ENCODE assay signal across 17 cellular contexts in the genomic region with DNA sequence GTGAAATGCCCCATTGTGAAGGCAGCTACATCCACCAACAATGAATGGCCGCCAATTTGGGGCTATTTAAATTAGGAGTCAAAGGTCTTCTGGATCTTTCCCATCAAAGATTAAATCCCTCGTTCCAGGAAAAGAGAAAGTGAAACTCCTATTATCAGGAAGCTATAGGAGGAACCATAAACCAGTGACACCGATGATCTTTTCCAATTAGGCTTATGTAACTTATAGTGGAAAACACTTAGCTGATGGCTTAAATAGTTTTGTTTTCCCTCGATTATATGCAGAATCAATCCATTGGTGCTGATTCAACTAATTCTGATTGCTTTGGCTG.
A peak's percentile ranks its signal among the peaks of the same experiment; 100 is the strongest.
DNase-seq lines count a peak whose midpoint lies in the region; ATAC-seq and TF ChIP-seq lines count a peak whose summit lies in the region.
"Had no signal": no experiment of that assay in that cellular context is flagged by ENCODE, and none has a peak within 500 bp of the region (broad histone marks: within the 10 kb centered on the region; RNA-seq: fewer than 3 reads in every experiment).

No MANE protein-coding gene starts in this region.

- TF ChIP-seq CTCF in SK-N-SH (IDR thresholded peaks at IDR 0.05), result no peak
- TF ChIP-seq CTCF in type B pancreatic cell (conservative IDR thresholded peaks at IDR 0.05), result no peak

- no peaks in the 10 kb centered on the region for H3F3A ChIP-seq in SK-N-SH (replicated peaks; ENCODE audit: insufficient read depth)

- H3K14ac ChIP-seq in trophoblast cell (ENCODE audit: low read length), result no peak overlapping the region

- H3K79me2 ChIP-seq in SK-N-SH (ENCODE audit: insufficient read depth) (no peaks in the 10 kb centered on the region), trophoblast cell (ENCODE audit: control insufficient read depth, insufficient read depth, low read length, poor library complexity) (no peaks in the 10 kb centered on the region)

- H4K91ac ChIP-seq in trophoblast cell (ENCODE audit: low read depth, low read length), result no peak overlapping the region

- TF ChIP-seq RAD21 in SK-N-SH (IDR thresholded peaks at IDR 0.05; ENCODE audit: low read length), result no peak

- H3K36me3 ChIP-seq in SK-N-SH (replicated peaks in 1 of 2; ENCODE audit: control insufficient read depth in 1 of 2, insufficient read depth in 2 of 2, low read length in 1 of 2) (no peaks in the 10 kb centered on the region), trophoblast cell (ENCODE audit: control insufficient read depth in 1 of 2, insufficient read depth in 2 of 2, low read length in 2 of 2) (no peaks in the 10 kb centered on the region)
- H3K36me3 ChIP-seq: esophagus squamous epithelium had no signal

- peaks cover 1% of the 10 kb centered on the region for H3K9me3 Mint-ChIP-seq in type B pancreatic cell

- POLR2A ChIA-PET in SK-N-SH (lab: Yijun Ruan, JAX), result interaction anchor here (1.2 kb wide), 1 partner anchor 384 kb away, joined by 3 read pairs; no protein-coding TSS in a partner anchor

- H3K36me3 Mint-ChIP-seq in type B pancreatic cell, result peaks cover 4% of the 10 kb centered on the region
- H3K36me3 Mint-ChIP-seq: CD4-positive, alpha-beta memory T cell; natural killer cell; stimulated activated naive B cell treated with anti-CD40 and anti-IgM and Interleukin-4, amounts not matched to agents 10 μg/mL and 1 μg/mL and 100 μg/mL, for 72 hours had no signal

- H2AK5ac ChIP-seq in trophoblast cell (ENCODE audit: low read length), result no peak overlapping the region

- H3K4me1 ChIP-seq in SK-N-SH (ENCODE audit: control insufficient read depth in 1 of 2, insufficient read depth in 2 of 2, low read depth in 1 of 2, low read length in 1 of 2) (peaks cover 0 to 33% of the 10 kb centered on the region in 2 experiments; a peak in 2 of 4 replicates), trophoblast cell (ENCODE audit: control insufficient read depth in 1 of 2, insufficient read depth in 2 of 2, low read length in 2 of 2) (no peaks in the 10 kb centered on the region)
- H3K4me1 ChIP-seq: esophagus squamous epithelium had no signal

- H3K9me2 ChIP-seq in SK-N-SH, result no peaks in the 10 kb centered on the region

- H2BK12ac ChIP-seq in trophoblast cell (ENCODE audit: low read length), result no peak overlapping the region

- H3K9ac ChIP-seq in SK-N-SH (no peak overlapping the region), trophoblast cell (ENCODE audit: low read length) (no peak overlapping the region)

- H4K20me1 ChIP-seq in SK-N-SH (ENCODE audit: insufficient read depth), result no peaks in the 10 kb centered on the region

- H3K9me3 ChIP-seq in SK-N-SH (no peaks in the 10 kb centered on the region), trophoblast cell (ENCODE audit: insufficient read depth, low read depth, low read length) (peaks cover 2% of the 10 kb centered on the region)

- ATAC-seq in SK-N-SH treated with all-trans-retinoic acid at 6 μM for 48 hours, result no peak
- peak; percentile 54 for ATAC-seq in left lobe of liver
- ATAC-seq in GM19035 (IDR thresholded peaks at IDR 0.05; ENCODE audit: unreplicated experiment), result no peak
- ATAC-seq: GM12878; natural killer cell; stimulated activated naive B cell treated with anti-CD40 and anti-IgM and Interleukin-4, amounts not matched to agents 10 μg/mL and 1 μg/mL and 100 μg/mL, for 72 hours had no signal

- no peaks in the 10 kb centered on the region for H3K79me1 ChIP-seq in trophoblast cell (ENCODE audit: low read length)

- WGBS in SK-N-SH (ENCODE audit: low lambda C conversion rate), result 46% methylated on average over 4 of the region's 4 CpGs
- no CpG with 5 or more reads among the region's 4 CpGs for WGBS in trophoblast cell (ENCODE audit: extremely low coverage, insufficient coverage, insufficient read length)

- H2AFZ ChIP-seq in SK-N-SH (ENCODE audit: low read depth), result peak overlapping the region; percentile 39; the same call in 1 of the 2 replicates
- no peak overlapping the region for H2AFZ ChIP-seq in trophoblast cell (ENCODE audit: insufficient read depth, low read length, poor library complexity)

- H3K27me3 Mint-ChIP-seq in type B pancreatic cell, result no peaks in the 10 kb centered on the region
- H3K27me3 Mint-ChIP-seq: stimulated activated naive B cell treated with anti-CD40 and anti-IgM and Interleukin-4, amounts not matched to agents 10 μg/mL and 1 μg/mL and 100 μg/mL, for 72 hours had no signal

- CTCF ChIA-PET in SK-N-SH (lab: Yijun Ruan, JAX), result interaction anchor here (0.7 to 2.4 kb wide), 7 partner anchors 8 to 391 kb away, joined by 3 to 10 read pairs (median 4); no protein-coding TSS in a partner anchor

- peak overlapping the region; percentile 33 for H3K27ac Mint-ChIP-seq in type B pancreatic cell
- H3K27ac Mint-ChIP-seq: CD4-positive, alpha-beta memory T cell; natural killer cell; stimulated activated naive B cell treated with anti-CD40 and anti-IgM and Interleukin-4, amounts not matched to agents 10 μg/mL and 1 μg/mL and 100 μg/mL, for 72 hours had no signal

- peak overlapping the region in 1 of 2 experiments; percentile 23; a peak in 1 of 4 replicates for H3K4me3 ChIP-seq in SK-N-SH (ENCODE audit: low read depth in 2 of 2, low read length in 1 of 2)
- no peak overlapping the region for H3K4me3 ChIP-seq in trophoblast cell (ENCODE audit: low read depth, low read length)
- H3K4me3 ChIP-seq: esophagus squamous epithelium, GM12878 had no signal

- H2BK5ac ChIP-seq in trophoblast cell (ENCODE audit: low read depth, low read length, poor library complexity), result no peak overlapping the region

- H3K4me1 Mint-ChIP-seq in type B pancreatic cell (ENCODE audit: unreplicated experiment), result peaks cover 39% of the 10 kb centered on the region
- H3K4me1 Mint-ChIP-seq: natural killer cell; stimulated activated naive B cell treated with anti-CD40 and anti-IgM and Interleukin-4, amounts not matched to agents 10 μg/mL and 1 μg/mL and 100 μg/mL, for 72 hours had no signal

- H3K27ac ChIP-seq in SK-N-SH (ENCODE audit: low read depth in 2 of 2, low read length in 1 of 2) (peak overlapping the region in 1 of 2 experiments; percentile 88; a peak in 2 of 4 replicates), trophoblast cell (ENCODE audit: low read depth, low read length) (no peak overlapping the region)
- H3K27ac ChIP-seq: esophagus squamous epithelium had no signal

- in situ Hi-C loops in SK-MEL-5 (cut with HindIII; ENCODE audit: low pct_unique_long_range_greater_than_20kb, low sequenced_read_pairs), result no loop called here

- no peak overlapping the region for H3K18ac ChIP-seq in trophoblast cell (ENCODE audit: low read length)

- H3K4ac ChIP-seq in trophoblast cell (ENCODE audit: low read depth, low read length), result no peak overlapping the region

- no peak overlapping the region for H2BK120ac ChIP-seq in trophoblast cell (ENCODE audit: insufficient read depth, low read length, poor library complexity)

- DNase-seq in SK-N-SH (no peak), SK-MEL-5 (ENCODE audit: low read depth, low spot score) (peak; percentile 17), left lobe of liver (ENCODE audit: low spot score) (no peak), type B pancreatic cell (ENCODE audit: extremely low spot score, unreplicated experiment) (no peak), trophoblast cell (no peak), NCI-H1417 treated with DMSO at 0.1 percent for 48 hours (lab: John Stamatoyannopoulos, UW) (no peak)
- DNase-seq: activated naive CD4-positive, alpha-beta T cell treated with Interleukin-2 at 50 U/mL for 16 hours; CD4-positive, alpha-beta memory T cell; esophagus squamous epithelium; Kasumi-1; natural killer cell; NCI-H748 treated with DMSO at 0.1 percent for 48 hours; stimulated activated naive B cell treated with anti-CD40 and anti-IgM and Interleukin-4, amounts not matched to agents 10 μg/mL and 1 μg/mL and 100 μg/mL, for 72 hours; SW 1271 had no signal

- TF ChIP-seq EP300 in SK-N-SH (IDR thresholded peaks at IDR 0.05; ENCODE audit: borderline replicate concordance in 1 of 2, low read depth in 1 of 2, low read length in 1 of 2), result no peak

- H3K4me2 ChIP-seq in SK-N-SH (peak overlapping the region; percentile 32; the same call in 1 of the 2 replicates), trophoblast cell (ENCODE audit: low read length) (no peak overlapping the region)

- H3K4me3 Mint-ChIP-seq in type B pancreatic cell, result no peak overlapping the region
- H3K4me3 Mint-ChIP-seq: natural killer cell; stimulated activated naive B cell treated with anti-CD40 and anti-IgM and Interleukin-4, amounts not matched to agents 10 μg/mL and 1 μg/mL and 100 μg/mL, for 72 hours had no signal

- H3K27me3 ChIP-seq in SK-N-SH (ENCODE audit: insufficient read depth) (no peaks in the 10 kb centered on the region), trophoblast cell (ENCODE audit: insufficient read depth, low read length) (no peaks in the 10 kb centered on the region)

- no peak overlapping the region for H3K23ac ChIP-seq in trophoblast cell (ENCODE audit: low read length)

- H4K8ac ChIP-seq in trophoblast cell (ENCODE audit: low read depth, low read length), result no peak overlapping the region

- H4K12ac ChIP-seq in trophoblast cell (ENCODE audit: low read depth, low read length), result no peak overlapping the region

TF ChIP-seq in SK-N-SH, 30 proteins besides CTCF, POLR2A, EP300 and RAD21 (continues in another document):
- no peak for TF ChIP-seq MEF2A (IDR thresholded peaks at IDR 0.05; ENCODE audit: borderline replicate concordance, low read depth)

TF ChIP-seq in SK-N-SH treated with all-trans-retinoic acid at 6 μM for 48 hours, 23 proteins besides CTCF, POLR2A, EP300 and RAD21:
- TF ChIP-seq TOX (CRISPR knock-in tag; IDR thresholded peaks at IDR 0.05; ENCODE audit: borderline replicate concordance) (no peak), SNAI2 (CRISPR knock-in tag; IDR thresholded peaks at IDR 0.05) (no peak)
